15 cellular contexts compared by ENCODE assay signal in genomic region chr10:75922435-75922834, GRCh38.
A peak's percentile ranks its signal among the peaks of the same experiment; 100 is the strongest.
DNase-seq lines count a peak whose midpoint lies in the region; ATAC-seq, FAIRE-seq and TF ChIP-seq lines count a peak whose summit lies in the region.
"Had no signal": no experiment of that assay in that cellular context is flagged by ENCODE, and none has a peak within 500 bp of the region (broad histone marks: within the 10 kb centered on the region; RNA-seq: fewer than 3 reads in every experiment).

No MANE protein-coding gene starts in this region.

- peaks cover 3 to 13% (median 10%) of the 10 kb centered on the region in 5 donors for H3K27me3 Mint-ChIP-seq in naive thymus-derived CD4-positive, alpha-beta T cell

- no peak overlapping the region for H3K4me3 Mint-ChIP-seq in naive thymus-derived CD4-positive, alpha-beta T cell
- H3K4me3 Mint-ChIP-seq: central memory CD8-positive, alpha-beta T cell had no signal

- peak; percentile 6; the same call in 1 of the 2 replicates for TF ChIP-seq CTCF in AG04450 (IDR thresholded peaks at IDR 0.05; ENCODE audit: low read depth, low read length)
- peak; percentile 50 for TF ChIP-seq CTCF in bronchial epithelial cell (IDR thresholded peaks at IDR 0.05; ENCODE audit: insufficient read depth, low read length, severe bottlenecking)

- no peaks in the 10 kb centered on the region for H3K9me3 Mint-ChIP-seq in naive thymus-derived CD4-positive, alpha-beta T cell

- POLR2A ChIA-PET in AG04450 (lab: Yijun Ruan, JAX): no interaction called here
- POLR2A ChIA-PET in naive thymus-derived CD4-positive, alpha-beta T cell (lab: Charles Lee): no interaction called here

- H3K27me3 ChIP-seq in AG04450 (ENCODE audit: control insufficient read depth, insufficient read depth, low read length): peaks cover 4% of the 10 kb centered on the region
- H3K27me3 ChIP-seq in bronchial epithelial cell (ENCODE audit: control insufficient read depth, insufficient read depth, low read length): peaks cover 3% of the 10 kb centered on the region
- H3K27me3 ChIP-seq in naive thymus-derived CD4-positive, alpha-beta T cell (ENCODE audit: control insufficient read depth in 2 of 2, insufficient read depth in 2 of 2, low read length in 2 of 2): no peaks in the 10 kb centered on the region

- peak; percentile 75 for FAIRE-seq in bronchial epithelial cell (lab: Jason Lieb, UNC)

- DNase-seq in AG04450 (ENCODE audit: low read depth, low spot score) (no peak), HuH-7 (ENCODE audit: low spot score) (peak; percentile 7), bronchial epithelial cell (ENCODE audit: low read depth) (peak; percentile 35), left lobe of liver (ENCODE audit: low spot score) (no peak)
- DNase-seq in activated T-cell treated with anti-CD3 and anti-CD28 coated beads, Interleukin-2, amount 50 U/mL, for 1 hour: no peak
- no peak for DNase-seq in naive thymus-derived CD4-positive, alpha-beta T cell
- DNase-seq: activated CD4-positive, CD25-positive, alpha-beta regulatory T cell treated with anti-CD3 and anti-CD28 coated beads, Interleukin-2, amount 50 U/mL, for 72 hours; gastrocnemius medialis; NCI-H524 treated with DMSO at 0.1 percent for 48 hours; nucleus accumbens; stimulated activated CD4-positive, alpha-beta T cell treated with anti-CD3 and anti-CD28 coated beads, Interleukin-1b, Interleukin-23, amount 100 ng/mL, for 48 hours; stimulated activated naive CD8-positive, alpha-beta T cell treated with anti-CD3 and anti-CD28 coated beads, Interleukin-15, Interleukin-2, amounts not matched to agents 100 U/mL and 50 U/mL, for 24 hours had no signal

- no peak overlapping the region for H3K27ac ChIP-seq in AG04450 (ENCODE audit: low read depth, low read length)
- no peak overlapping the region for H3K27ac ChIP-seq in naive thymus-derived CD4-positive, alpha-beta T cell (ENCODE audit: low read depth, low read length)
- H3K27ac ChIP-seq: gastrocnemius medialis had no signal

- CTCF ChIA-PET in AG04450 (lab: Charles Lee): no interaction called here
- CTCF ChIA-PET in naive thymus-derived CD4-positive, alpha-beta T cell (lab: Charles Lee): no interaction called here

- H3K9me3 ChIP-seq in AG04450 (ENCODE audit: control insufficient read depth, insufficient read depth, low read length): no peaks in the 10 kb centered on the region
- no peaks in the 10 kb centered on the region for H3K9me3 ChIP-seq in naive thymus-derived CD4-positive, alpha-beta T cell (ENCODE audit: control insufficient read depth in 2 of 3, low read length in 3 of 3)
- H3K9me3 ChIP-seq: gastrocnemius medialis had no signal

- no peaks in the 10 kb centered on the region for H3K36me3 ChIP-seq in bronchial epithelial cell (ENCODE audit: control insufficient read depth, insufficient read depth, low read length)
- H3K36me3 ChIP-seq in naive thymus-derived CD4-positive, alpha-beta T cell (ENCODE audit: control insufficient read depth in 2 of 3, insufficient read depth in 3 of 3, low read length in 3 of 3): no peaks in the 10 kb centered on the region
- H3K36me3 ChIP-seq: gastrocnemius medialis had no signal

- ATAC-seq in left lobe of liver (peak; percentile 59), GM21619 (IDR thresholded peaks at IDR 0.05; ENCODE audit: unreplicated experiment) (no peak), GM21717 (IDR thresholded peaks at IDR 0.05; ENCODE audit: unreplicated experiment) (no peak)
- no peak for ATAC-seq in naive thymus-derived CD4-positive, alpha-beta T cell
- ATAC-seq: gastrocnemius medialis; stimulated activated naive CD8-positive, alpha-beta T cell treated with anti-CD3 and anti-CD28 coated beads, Interleukin-15, Interleukin-2, amounts not matched to agents 100 U/mL and 50 U/mL, for 24 hours had no signal

- no peak overlapping the region for H3K27ac Mint-ChIP-seq in naive thymus-derived CD4-positive, alpha-beta T cell

- no peaks in the 10 kb centered on the region for H3K36me3 Mint-ChIP-seq in naive thymus-derived CD4-positive, alpha-beta T cell

- H3K4me1 Mint-ChIP-seq in naive thymus-derived CD4-positive, alpha-beta T cell: no peaks in the 10 kb centered on the region
- H3K4me1 Mint-ChIP-seq: central memory CD8-positive, alpha-beta T cell had no signal

- no peak overlapping the region for H3K4me3 ChIP-seq in AG04450 (ENCODE audit: low read depth, low read length)
- H3K4me3 ChIP-seq in bronchial epithelial cell (ENCODE audit: low read depth, low read length): no peak overlapping the region
- H3K4me3 ChIP-seq in naive thymus-derived CD4-positive, alpha-beta T cell (ENCODE audit: low read length): no peak overlapping the region
- H3K4me3 ChIP-seq: gastrocnemius medialis had no signal

- intact Hi-C loops in naive thymus-derived CD4-positive, alpha-beta T cell (cut with micrococcal nuclease): no loop called here

- no peaks in the 10 kb centered on the region for H3K4me1 ChIP-seq in naive thymus-derived CD4-positive, alpha-beta T cell (ENCODE audit: control insufficient read depth in 2 of 2, insufficient read depth in 2 of 2, low read length in 2 of 2)
- H3K4me1 ChIP-seq: gastrocnemius medialis had no signal

Comparison
In these comparisons a context has a peak if more than half of its experiments do, and no peak if none do; other contexts are left out.
1. DNase-seq: peak in HuH-7 (single experiment) and bronchial epithelial cell (single experiment); none in AG04450 (single experiment), left lobe of liver (single experiment), activated T-cell treated with anti-CD3 and anti-CD28 coated beads, Interleukin-2, amount 50 U/mL, for 1 hour (single experiment) and naive thymus-derived CD4-positive, alpha-beta T cell (0 of 9).